Comparison of ENCODE assay signal across 20 cellular contexts in the genomic region with DNA sequence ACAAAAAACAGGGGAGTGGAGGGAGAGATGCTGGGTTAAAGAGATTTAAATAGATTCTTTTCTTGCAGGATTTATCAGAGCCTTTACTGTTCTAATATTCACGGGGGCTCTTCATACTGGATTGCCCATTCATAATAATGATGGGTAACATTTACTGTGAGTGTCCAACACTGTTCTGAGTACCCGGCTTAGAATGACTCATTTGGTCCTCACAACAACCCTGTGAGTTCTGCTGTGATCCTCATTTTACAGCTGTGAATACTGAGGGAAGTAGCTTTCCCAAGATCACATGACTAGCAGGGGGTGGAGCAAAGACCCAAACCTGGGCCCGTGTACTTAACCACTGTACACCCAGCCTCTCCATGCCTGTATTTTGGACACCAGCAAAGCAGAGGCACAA.
"Had no signal": no experiment of that assay in that cellular context is flagged by ENCODE, and none has a peak within 500 bp of the region (broad histone marks: within the 10 kb centered on the region; RNA-seq: fewer than 3 reads in every experiment).

No MANE protein-coding gene starts in this region.

- H3K27ac Mint-ChIP-seq: activated naive CD8-positive, alpha-beta T cell; activated T-cell treated with anti-CD3 and anti-CD28 coated beads, Interleukin-2, amount 50 U/mL, for 72 hours; natural killer cell; T-helper 2 cell treated with Interferon-gamma antibody and Interleukin-4, amounts not matched to agents 5 μg/mL and 100 μg/mL, for 36 hours had no signal

- DNase-seq: activated CD4-positive, alpha-beta T cell treated with anti-CD3 and anti-CD28 coated beads for 4 hours; activated CD4-positive, alpha-beta T cell treated with anti-CD3 and anti-CD28 coated beads, Interleukin-2, amount 50 U/mL, for 4 hours; activated naive CD4-positive, alpha-beta T cell; activated T-cell treated with anti-CD3 and anti-CD28 coated beads for 4 hours; activated T-cell treated with anti-CD3 and anti-CD28 coated beads, Interleukin-2, amount 50 U/mL, for 72 hours; anterior cingulate cortex; dermis blood vessel endothelial cell; effector CD4-positive, alpha-beta T cell; islet precursor cell; natural killer cell; posterior cingulate gyrus; right cardiac atrium; spleen; stimulated activated naive CD4-positive, alpha-beta T cell treated with Interleukin-2 at 50 U/mL for 16 hours had no signal

- H3K4me1 ChIP-seq: esophagus muscularis mucosa, spleen, tibial nerve had no signal

- H3K4me3 Mint-ChIP-seq: activated naive CD8-positive, alpha-beta T cell; activated T-cell treated with anti-CD3 and anti-CD28 coated beads, Interleukin-2, amount 50 U/mL, for 72 hours; natural killer cell; T-helper 2 cell treated with Interferon-gamma antibody and Interleukin-4, amounts not matched to agents 5 μg/mL and 100 μg/mL, for 36 hours had no signal

- H3K4me1 Mint-ChIP-seq: natural killer cell had no signal

- FAIRE-seq: colon, frontal cortex had no signal

- H3K4me3 ChIP-seq: esophagus muscularis mucosa, spleen, tibial nerve had no signal

- H3K36me3 ChIP-seq: esophagus muscularis mucosa, tibial nerve had no signal

- H3K27me3 ChIP-seq: esophagus muscularis mucosa, spleen, tibial nerve had no signal

- ATAC-seq: activated T-cell treated with anti-CD3 and anti-CD28 coated beads, Interleukin-2, amount 50 U/mL, for 72 hours; natural killer cell; right cardiac atrium had no signal

- H3K9me3 Mint-ChIP-seq: natural killer cell had no signal

- H3K27ac ChIP-seq: esophagus muscularis mucosa, spleen, tibial nerve had no signal

- H3K36me3 Mint-ChIP-seq: natural killer cell had no signal
